Comparison of ENCODE assay signal across 12 cellular contexts in the genomic region with DNA sequence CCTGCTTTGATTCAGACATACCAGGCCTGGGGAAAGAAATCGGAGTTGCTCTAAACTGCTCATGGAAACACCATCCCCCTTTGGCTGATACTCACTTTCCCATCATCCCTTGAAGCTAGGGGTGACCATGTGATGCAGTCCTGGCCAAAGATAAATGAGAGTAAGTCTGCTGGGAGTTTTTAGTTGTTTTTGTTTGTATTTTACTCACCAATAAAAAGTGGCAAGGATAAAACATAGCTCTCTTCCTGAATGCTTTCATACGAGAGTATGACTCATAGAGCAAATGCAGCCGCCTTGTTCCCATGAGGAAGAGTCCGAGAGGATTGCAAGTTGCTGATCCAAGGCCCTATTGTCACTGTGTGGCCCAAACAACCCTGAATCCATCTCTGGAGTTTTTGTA.
"Had no signal": no experiment of that assay in that cellular context is flagged by ENCODE, and none has a peak within 500 bp of the region (broad histone marks: within the 10 kb centered on the region; RNA-seq: fewer than 3 reads in every experiment).

No MANE protein-coding gene starts in this region.

- H3K4me3 ChIP-seq: left lung, psoas muscle, testis had no signal

- H3K4me1 ChIP-seq: left lung, psoas muscle, testis had no signal

- H3K27me3 ChIP-seq: left lung, testis had no signal

- DNase-seq: activated CD4-positive, alpha-beta T cell treated with anti-CD3 and anti-CD28 coated beads, Interleukin-2, amount 50 U/mL, for 1 hour; activated naive CD4-positive, alpha-beta T cell treated with anti-CD3 and anti-CD28 coated beads, Interleukin-2, amount 50 U/mL, for 16 hours; cerebellar nuclear complex; endodermal cell; foreskin fibroblast; glutamatergic neuron; left lung; psoas muscle; stimulated activated CD4-positive, alpha-beta T cell treated with anti-CD3 and anti-CD28 coated beads, Interleukin-15, amount 100 ng/mL, for 24 hours; stimulated activated CD4-positive, alpha-beta T cell treated with anti-CD3 and anti-CD28 coated beads, Interleukin-4, amount 100 ng/mL, for 24 hours; T-helper 2 cell; testis had no signal

- H3K27ac ChIP-seq: left lung, psoas muscle, testis had no signal

- H3K36me3 ChIP-seq: left lung had no signal

- H3K9me3 ChIP-seq: left lung, psoas muscle, testis had no signal
